Comparison of ENCODE assay signal across 29 cellular contexts in the genomic region with DNA sequence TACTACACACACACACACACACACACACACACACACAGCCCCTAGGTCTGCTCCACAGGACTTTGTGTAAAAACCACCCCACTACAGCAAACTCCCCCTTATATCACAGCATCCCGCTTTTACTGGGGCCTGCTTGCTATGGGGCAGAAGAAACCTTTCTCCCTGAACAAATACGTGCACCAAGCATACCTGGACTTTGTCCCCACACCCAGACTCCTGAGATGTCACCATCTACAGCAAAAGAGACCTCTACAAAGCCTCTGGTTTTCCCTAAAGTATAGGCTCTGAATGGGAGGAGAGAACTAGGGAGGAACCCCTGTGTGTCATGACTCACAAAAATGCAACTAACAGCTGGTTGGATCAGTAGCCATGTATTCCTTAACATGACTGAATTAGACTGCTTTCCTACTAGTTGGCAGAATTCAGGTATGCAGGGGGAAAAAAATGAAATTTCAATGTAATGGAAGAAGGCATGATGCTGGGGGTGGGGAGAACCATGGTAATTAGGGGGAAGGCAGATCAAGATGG. TPM values are rescaled to one million over a fixed set of nuclear protein-coding genes. Genes with fewer than 3 reads are reported as not detected.
DNase-seq lines count a peak whose midpoint lies in the region; ATAC-seq, FAIRE-seq and TF ChIP-seq lines count a peak whose summit lies in the region.
"Had no signal": no experiment of that assay in that cellular context is flagged by ENCODE, and none has a peak within 500 bp of the region (broad histone marks: within the 10 kb centered on the region; RNA-seq: fewer than 3 reads in every experiment).

No MANE protein-coding gene starts in this region.

- H3K27ac ChIP-seq in left ventricle myocardium inferior (replicated peaks) (peak overlapping the region; percentile 83), GM12878 (ENCODE audit: control insufficient read depth, insufficient read depth) (no peak overlapping the region), HepG2 (ENCODE audit: extremely low read length, insufficient read depth, low read length) (no peak overlapping the region), smooth muscle cell (ENCODE audit: low read depth) (no peak overlapping the region)
- H3K27ac ChIP-seq: gastroesophageal sphincter, SJCRH30, upper lobe of right lung had no signal

- H3F3A ChIP-seq in smooth muscle cell (ENCODE audit: low read depth), result no peaks in the 10 kb centered on the region

- H3K79me2 ChIP-seq in GM12878 (ENCODE audit: control insufficient read depth, insufficient read depth, low read length) (no peaks in the 10 kb centered on the region; the same call in 1 of the 2 replicates), HepG2 (ENCODE audit: insufficient read depth, low read length) (no peaks in the 10 kb centered on the region), smooth muscle cell (ENCODE audit: low read depth) (no peaks in the 10 kb centered on the region)

- H3K36me3 Mint-ChIP-seq in type B pancreatic cell, result no peaks in the 10 kb centered on the region
- H3K36me3 Mint-ChIP-seq: activated naive CD8-positive, alpha-beta T cell treated with anti-CD3 and anti-CD28 coated beads, Interleukin-2, amount 10 ng/mL, durations not matched to agents 7 days and 5 days had no signal

- H3K9me3 ChIP-seq in left ventricle myocardium inferior (replicated peaks) (no peaks in the 10 kb centered on the region), GM12878 (replicated peaks; ENCODE audit: control insufficient read depth, insufficient read depth, low read length) (no peaks in the 10 kb centered on the region), HepG2 (ENCODE audit: low read length) (no peaks in the 10 kb centered on the region), smooth muscle cell (replicated peaks; ENCODE audit: low read depth) (no peaks in the 10 kb centered on the region)
- H3K9me3 ChIP-seq: gastroesophageal sphincter, lower lobe of right lung, Peyer's patch, SJCRH30, upper lobe of right lung had no signal

- no peak for DNase-seq in left ventricle myocardium inferior
- DNase-seq in left ventricle myocardium superior, result no peak
- no peak for DNase-seq in GM12878 (ENCODE audit: low read depth, low spot score)
- peak; percentile 23 for DNase-seq in HepG2 (ENCODE audit: low spot score)
- no peak for DNase-seq in type B pancreatic cell (ENCODE audit: extremely low spot score, unreplicated experiment)
- no peak for DNase-seq in midbrain (lab: John Stamatoyannopoulos, UW)
- no peak for DNase-seq in NCI-H1436 (lab: John Stamatoyannopoulos, UW)
- no peak for DNase-seq in smooth muscle cell (lab: John Stamatoyannopoulos, UW; ENCODE audit: unreplicated experiment)
- DNase-seq: activated CD4-positive, alpha-beta T cell treated with anti-CD3 and anti-CD28 coated beads for 1 hour; activated CD8-positive, alpha-beta T cell treated with anti-CD3 and anti-CD28 coated beads, Interleukin-2, amount 10 ng/mL, durations not matched to agents 7 days and 5 days; activated effector memory CD4-positive, alpha-beta T cell treated with Interleukin-2 at 50 U/mL for 16 hours; activated naive CD8-positive, alpha-beta T cell treated with anti-CD3 and anti-CD28 coated beads, Interleukin-2, amount 10 ng/mL, durations not matched to agents 7 days and 5 days; activated T-cell treated with anti-CD3 and anti-CD28 coated beads for 4 hours; GOT3; lower lobe of right lung; NCI-H1694 treated with DMSO at 0.1 percent for 48 hours; NCI-H2171 treated with DMSO at 0.1 percent for 48 hours; NCI-H524 treated with DMSO at 0.1 percent for 48 hours; Peyer's patch; SJCRH30; stimulated activated CD4-positive, alpha-beta T cell treated with anti-CD3 and anti-CD28 coated beads, Interleukin-1b, Interleukin-23, amount 100 ng/mL, for 48 hours; upper lobe of right lung had no signal

- RAD21 ChIA-PET in GM12878 (lab: Charles Lee; ENCODE audit: unreplicated experiment), result interaction anchor here (0.8 to 2.7 kb wide), 2 partner anchors 12 to 44 kb away, joined by 3 to 7 read pairs; no protein-coding TSS in a partner anchor

- WGBS in GM12878 (ENCODE audit: insufficient coverage, insufficient replicate concordance, low lambda C conversion rate, missing lambda C conversion rate), result 100% methylated on average over 2 of the region's 2 CpGs
- WGBS in HepG2 (ENCODE audit: low lambda C conversion rate), result 6% methylated on average over 2 of the region's 2 CpGs
- 96% methylated on average over 2 of the region's 2 CpGs for WGBS in smooth muscle cell (ENCODE audit: low lambda C conversion rate)

- no peaks in the 10 kb centered on the region for H3K27me3 ChIP-seq in left ventricle myocardium inferior (ENCODE audit: low read depth)
- H3K27me3 ChIP-seq in GM12878 (replicated peaks in 1 of 2; ENCODE audit: control insufficient read depth in 2 of 2, insufficient read depth in 2 of 2, low read length in 1 of 2), result no peaks in the 10 kb centered on the region
- peaks cover 3 to 6% of the 10 kb centered on the region in 2 experiments; a peak in 1 of 5 replicates for H3K27me3 ChIP-seq in HepG2 (ENCODE audit: control insufficient read depth in 1 of 2, insufficient read depth in 2 of 2, low read length in 2 of 2)
- H3K27me3 ChIP-seq in smooth muscle cell (ENCODE audit: low read depth), result no peaks in the 10 kb centered on the region
- H3K27me3 ChIP-seq: Peyer's patch, SJCRH30, upper lobe of right lung had no signal

- TF ChIP-seq EP300 in GM12878 (IDR thresholded peaks at IDR 0.05; ENCODE audit: borderline replicate concordance in 1 of 2, control insufficient read depth in 1 of 2, low read depth in 2 of 2, low read length in 2 of 2) (no peak), HepG2 (IDR thresholded peaks at IDR 0.05; ENCODE audit: low read depth in 2 of 2, low read length in 2 of 2) (no peak), HepG2 (CRISPR knock-in tag; IDR thresholded peaks at IDR 0.05; ENCODE audit: borderline replicate concordance) (no peak)

- peaks cover 91% of the 10 kb centered on the region for H3K4me1 ChIP-seq in left ventricle myocardium inferior
- peaks cover 26% of the 10 kb centered on the region for H3K4me1 ChIP-seq in GM12878 (ENCODE audit: control insufficient read depth, insufficient read depth, low read length)
- peaks cover 38% of the 10 kb centered on the region for H3K4me1 ChIP-seq in HepG2 (ENCODE audit: insufficient read depth, low read length)
- no peaks in the 10 kb centered on the region for H3K4me1 ChIP-seq in smooth muscle cell (ENCODE audit: low read depth)

- no peak overlapping the region for H2AFZ ChIP-seq in GM12878 (ENCODE audit: control insufficient read depth, low read depth, low read length)
- no peak overlapping the region for H2AFZ ChIP-seq in HepG2 (ENCODE audit: low read length)
- no peak overlapping the region for H2AFZ ChIP-seq in smooth muscle cell (ENCODE audit: low read depth)

- H3K9me3 Mint-ChIP-seq in type B pancreatic cell, result peaks cover 5% of the 10 kb centered on the region
- H3K9me3 Mint-ChIP-seq: activated naive CD8-positive, alpha-beta T cell treated with anti-CD3 and anti-CD28 coated beads, Interleukin-2, amount 10 ng/mL, durations not matched to agents 7 days and 5 days; neural crest cell had no signal

- CTCF ChIA-PET in GM12878 (lab: Yijun Ruan, JAX), result no interaction called here
- CTCF ChIA-PET in HepG2 (lab: Yijun Ruan, JAX; ENCODE audit: low intra/inter-chr PET ratio, low total read pairs), result no interaction called here

- POLR2A ChIA-PET in GM12878 (lab: Charles Lee) (interaction anchor here (0.7 to 1.0 kb wide), 3 partner anchors 9 to 194 kb away, joined by 3 to 4 read pairs (median 3); no protein-coding TSS in a partner anchor), HepG2 (lab: Yijun Ruan, JAX) (no interaction called here)

- H3K36me3 ChIP-seq in left ventricle myocardium inferior (no peaks in the 10 kb centered on the region), GM12878 (ENCODE audit: control insufficient read depth in 2 of 2, insufficient read depth in 2 of 2, low read length in 1 of 2) (0 out of 4 replicates have a peak, but pooled peaks cover 0 to 2% of the 10 kb centered on the region in 2 experiments), HepG2 (replicated peaks in 1 of 2; ENCODE audit: control insufficient read depth in 1 of 2, insufficient read depth in 2 of 2, low read length in 2 of 2) (no peaks in the 10 kb centered on the region), smooth muscle cell (ENCODE audit: low read depth) (no peaks in the 10 kb centered on the region)
- H3K36me3 ChIP-seq: gastroesophageal sphincter, lower lobe of right lung, Peyer's patch, SJCRH30, upper lobe of right lung had no signal

- no peak overlapping the region for H3K9ac ChIP-seq in GM12878 (ENCODE audit: control insufficient read depth, insufficient read depth, low read length)
- H3K9ac ChIP-seq in HepG2 (ENCODE audit: insufficient read depth, low read depth, low read length), result no peak overlapping the region
- no peak overlapping the region for H3K9ac ChIP-seq in smooth muscle cell (ENCODE audit: low read depth)

- intact Hi-C loops in left ventricle myocardium inferior (cut with micrococcal nuclease) (no loop called here), left ventricle myocardium superior (cut with micrococcal nuclease) (no loop called here), GM12878 (cut with micrococcal nuclease; ENCODE audit: unreplicated experiment) (no loop called here), HepG2 (cut with micrococcal nuclease; ENCODE audit: unreplicated experiment) (no loop called here)

- SMC1A ChIA-PET in GM12878 (lab: Charles Lee; ENCODE audit: uncharacterized antibody, unreplicated experiment), result interaction anchor here (1.1 to 3.6 kb wide), 2 partner anchors 10 to 145 kb away, joined by 4 to 17 read pairs; no protein-coding TSS in a partner anchor

- H3K4me1 Mint-ChIP-seq in type B pancreatic cell (ENCODE audit: unreplicated experiment), result peaks cover 34% of the 10 kb centered on the region

- BruUV-seq in GM12878 (replicated peaks; lab: Mats Ljungman, UMichigan) (no TSS peak), HepG2 (replicated peaks; lab: Mats Ljungman, UMichigan) (no TSS peak)

- in situ Hi-C loops in GM12878 (cut with MboI), result no loop called here
- in situ Hi-C loops in HepG2 (cut with HindIII; ENCODE audit: extremely low pct_ligation_motif_present, low pct_unique_long_range_greater_than_20kb), result no loop called here

- ATAC-seq in left ventricle myocardium superior (no peak), GM12878 (no peak), HepG2 (peak; percentile 32; the same call in 2 of the 3 replicates)
- ATAC-seq: activated CD8-positive, alpha-beta T cell treated with anti-CD3 and anti-CD28 coated beads, Interleukin-2, amount 10 ng/mL, durations not matched to agents 7 days and 5 days; gastroesophageal sphincter; lower lobe of right lung had no signal

- no peak overlapping the region for H3K4me2 ChIP-seq in GM12878 (ENCODE audit: control insufficient read depth, insufficient read depth)
- no peak overlapping the region for H3K4me2 ChIP-seq in HepG2 (ENCODE audit: low read depth, low read length)
- no peak overlapping the region for H3K4me2 ChIP-seq in smooth muscle cell

- H3K27me3 Mint-ChIP-seq in type B pancreatic cell, result peaks cover 10% of the 10 kb centered on the region

- no peak overlapping the region for H3K4me3 Mint-ChIP-seq in type B pancreatic cell
- H3K4me3 Mint-ChIP-seq: activated CD8-positive, alpha-beta T cell treated with anti-CD3 and anti-CD28 coated beads, Interleukin-2, amount 10 ng/mL, durations not matched to agents 7 days and 5 days; activated naive CD8-positive, alpha-beta T cell treated with anti-CD3 and anti-CD28 coated beads, Interleukin-2, amount 10 ng/mL, durations not matched to agents 7 days and 5 days; neural crest cell had no signal

- H4K20me1 ChIP-seq in GM12878 (ENCODE audit: control insufficient read depth, insufficient read depth) (no peaks in the 10 kb centered on the region), HepG2 (ENCODE audit: insufficient read depth, low read length) (no peaks in the 10 kb centered on the region), smooth muscle cell (ENCODE audit: low read depth) (no peaks in the 10 kb centered on the region)

- H3K4me3 ChIP-seq in left ventricle myocardium inferior, result no peak overlapping the region
- H3K4me3 ChIP-seq in GM12878, result no peak overlapping the region
- H3K4me3 ChIP-seq in HepG2 (replicated peaks in 1 of 3; ENCODE audit: insufficient read depth in 1 of 3, low read depth in 2 of 3, low read length in 3 of 3), result no peak overlapping the region
- H3K4me3 ChIP-seq in smooth muscle cell, result no peak overlapping the region
- H3K4me3 ChIP-seq: gastroesophageal sphincter, lower lobe of right lung, Peyer's patch, SJCRH30, upper lobe of right lung had no signal

- H3K27ac Mint-ChIP-seq in type B pancreatic cell, result peak overlapping the region; percentile 25
- H3K27ac Mint-ChIP-seq: activated CD8-positive, alpha-beta T cell treated with anti-CD3 and anti-CD28 coated beads, Interleukin-2, amount 10 ng/mL, durations not matched to agents 7 days and 5 days; activated naive CD8-positive, alpha-beta T cell treated with anti-CD3 and anti-CD28 coated beads, Interleukin-2, amount 10 ng/mL, durations not matched to agents 7 days and 5 days; progenitor cell of endocrine pancreas had no signal

- TF ChIP-seq RAD21 in GM12878 (IDR thresholded peaks at IDR 0.05; ENCODE audit: insufficient read depth, low read depth, low read length) (no peak), HepG2 (CRISPR knock-in tag; IDR thresholded peaks at IDR 0.05) (no peak)

- FAIRE-seq in GM12878 (lab: Jason Lieb, UNC) (no peak), HepG2 (lab: Jason Lieb, UNC) (no peak)
- FAIRE-seq: A204.1, D721Med, GM18507, islet of Langerhans had no signal

- TF ChIP-seq CTCF in left ventricle myocardium inferior (IDR thresholded peaks at IDR 0.05; ENCODE audit: borderline replicate concordance) (no peak), GM12878 (IDR thresholded peaks at IDR 0.05 in 2 of 3, conservative IDR thresholded peaks at IDR 0.05 in 1 of 3; ENCODE audit: control insufficient read depth in 2 of 3, extremely low read depth in 1 of 3, insufficient read depth in 1 of 3, low read depth in 3 of 3, low read length in 3 of 3) (no peak), HepG2 (CRISPR knock-in tag; IDR thresholded peaks at IDR 0.05) (no peak), type B pancreatic cell (conservative IDR thresholded peaks at IDR 0.05) (no peak), smooth muscle cell (IDR thresholded peaks at IDR 0.05; ENCODE audit: borderline replicate concordance, insufficient read depth, poor library complexity, severe bottlenecking) (no peak)

- TF ChIP-seq POLR2A in GM12878 (IDR thresholded peaks at IDR 0.05; ENCODE audit: low read depth, low read length), result no peak
- no peak for TF ChIP-seq POLR2A in HepG2 (IDR thresholded peaks at IDR 0.05; ENCODE audit: insufficient read depth in 1 of 2, low read depth in 2 of 2, low read length in 2 of 2)

RNA-seq across cellular contexts. Expression of a gene that starts 46.0 kb away (rescaled TPM):
- 39.0 TPM for total RNA-seq in left ventricle myocardium inferior
- total RNA-seq in left ventricle myocardium superior, result 43.4 TPM
- total RNA-seq in GM12878 (2013; cell fraction: nucleolus; rRNA removed), result 20.9 and 25.3 TPM in 2 replicates
- 5.4 and 8.4 TPM in 2 replicates for total RNA-seq in GM12878 (2014; rRNA removed)
- total RNA-seq in GM12878 (2014; rRNA removed; fragmentation: Illumina TruSeq; extraction: Trizol), result 3.8 and 4.8 TPM in 2 replicates
- total RNA-seq in GM12878 (2021), result 5.6 and 5.9 TPM in 2 replicates
- 2.9 TPM for polyA plus RNA-seq in GM12878 (2011; ENCODE audit: low read depth)
- polyA plus RNA-seq in GM12878 (2011; rRNA removed), result 2.9 and 4.3 TPM in 2 replicates
- polyA plus RNA-seq in GM12878 (2011; cell fraction: cytosol; rRNA removed), result 5.8 and 7.7 TPM in 2 replicates
- polyA plus RNA-seq in GM12878 (2011; cell fraction: nucleus; rRNA removed), result 14.9 and 15.7 TPM in 2 replicates
- 6.3 and 6.4 TPM in 2 replicates for polyA plus RNA-seq in GM12878 (2012)
- 3.4 and 6.1 TPM in 2 replicates for polyA plus RNA-seq in GM12878 (2014; fragmentation: Illumina TruSeq; extraction: Trizol)
- polyA plus RNA-seq in GM12878 (2014; fragmentation: Nextera tagmentation; extraction: Ambion mirVana), result under 1 TPM; 0.69 to 0.75 TPM
- 5.5 and 6.6 TPM in 2 replicates for polyA plus RNA-seq in GM12878 (2014; rRNA removed)
- polyA plus RNA-seq in GM12878 (2016; fragmentation: Nextera tagmentation; extraction: Ambion mirVana), result 1 to 10 TPM; 3.3 to 4.4 TPM
- 3.6 and 6.2 TPM in 2 replicates for polyA minus RNA-seq in GM12878 (2011; rRNA and poly(A)+ RNA removed)
- 1.6 and 3.8 TPM in 2 replicates for polyA minus RNA-seq in GM12878 (2011; cell fraction: cytosol; rRNA and poly(A)+ RNA removed)
- polyA minus RNA-seq in GM12878 (2011; cell fraction: nucleus; rRNA and poly(A)+ RNA removed), result 3.6 and 6.7 TPM in 2 replicates
- 0.14 and 0.33 TPM in 2 replicates for total RNA-seq in HepG2 (2016; rRNA removed; fragmentation: Illumina TruSeq; extraction: Trizol)
- not detected in 2 replicates for total RNA-seq in HepG2 (2016; cell fraction: cytosol; rRNA removed; fragmentation: Illumina TruSeq; extraction: Trizol; ENCODE audit: low read depth)
- 0.09 TPM in 1 of 2 replicates, not detected in the other for total RNA-seq in HepG2 (2016; cell fraction: insoluble cytoplasmic fraction; rRNA removed; fragmentation: Illumina TruSeq; extraction: Trizol)
- not detected in 2 replicates for total RNA-seq in HepG2 (2016; cell fraction: membrane; rRNA removed; fragmentation: Illumina TruSeq; extraction: Trizol)
- not detected in 2 replicates for total RNA-seq in HepG2 (2016; cell fraction: nucleus; rRNA removed; fragmentation: Illumina TruSeq; extraction: Trizol)
- polyA plus RNA-seq in HepG2 (2011; rRNA removed), result 0.63 and 1.3 TPM in 2 replicates
- 0.43 and 1.0 TPM in 2 replicates for polyA plus RNA-seq in HepG2 (2011; cell fraction: cytosol; rRNA removed)
- polyA plus RNA-seq in HepG2 (2011; cell fraction: nucleus; rRNA removed), result 1.5 and 4.0 TPM in 2 replicates
- polyA plus RNA-seq in HepG2 (2012), result 1.0 and 1.1 TPM in 2 replicates
- polyA plus RNA-seq in HepG2 (2016; cell fraction: cytosol; fragmentation: Illumina TruSeq; extraction: Trizol; ENCODE audit: low read depth), result not detected in 2 replicates
- 0.14 TPM in 1 of 2 replicates, not detected in the other for polyA plus RNA-seq in HepG2 (2016; cell fraction: insoluble cytoplasmic fraction; fragmentation: Illumina TruSeq; extraction: Trizol; ENCODE audit: low read depth)
- not detected in 2 replicates for polyA plus RNA-seq in HepG2 (2016; cell fraction: membrane; fragmentation: Illumina TruSeq; extraction: Trizol; ENCODE audit: low read depth)
- polyA plus RNA-seq in HepG2 (2016; cell fraction: nucleus; fragmentation: Illumina TruSeq; extraction: Trizol; ENCODE audit: insufficient read depth, low read depth), result 0.13 and 0.64 TPM in 2 replicates
- polyA minus RNA-seq in HepG2 (2011; rRNA and poly(A)+ RNA removed; ENCODE audit: low replicate concordance), result 0.74 and 9.0 TPM in 2 replicates
- polyA minus RNA-seq in HepG2 (2011; cell fraction: cytosol; rRNA and poly(A)+ RNA removed), result 0.69 and 0.97 TPM in 2 replicates
- polyA minus RNA-seq in HepG2 (2011; cell fraction: nucleus; rRNA and poly(A)+ RNA removed), result 1.5 and 2.6 TPM in 2 replicates
- 3.4 and 5.0 TPM in 2 replicates for total RNA-seq in type B pancreatic cell (ENCODE audit: low replicate concordance)
- not detected in 2 replicates for total RNA-seq in smooth muscle cell
- not detected in 2 replicates for polyA plus RNA-seq in smooth muscle cell
